1 cellular context compared by ENCODE assay signal in the genomic region with DNA sequence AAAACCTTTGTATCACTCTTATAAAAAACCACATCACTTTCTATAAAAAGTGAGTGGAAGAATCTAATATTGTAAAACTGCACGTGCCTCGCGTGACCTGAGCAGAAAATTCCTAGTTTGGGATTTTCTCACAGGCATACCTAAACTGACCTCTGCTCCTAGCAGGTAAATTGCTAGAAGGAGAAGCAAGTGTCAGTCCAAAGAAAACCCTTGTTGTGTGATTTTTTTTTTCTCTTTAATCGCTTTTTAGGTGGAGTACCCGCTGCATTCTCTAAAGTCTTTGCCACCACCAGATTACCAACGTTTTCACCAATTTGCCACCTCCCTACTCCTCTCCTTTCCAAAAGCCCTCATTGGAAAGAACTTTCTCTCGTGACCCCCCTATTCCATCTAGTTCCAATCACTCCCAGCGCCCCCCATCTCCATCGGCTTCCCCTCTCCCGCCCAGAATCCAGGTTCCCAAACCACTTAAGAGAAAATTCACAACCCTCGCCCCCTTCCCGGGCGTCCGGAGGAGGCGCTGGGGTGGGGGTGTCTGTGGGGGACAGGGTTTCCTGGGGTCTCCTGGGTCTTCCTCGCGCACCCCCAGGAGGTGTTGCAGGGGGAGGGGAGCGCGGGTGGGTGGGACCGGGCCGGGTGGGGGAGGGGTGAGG.
TF ChIP-seq lines count a peak whose summit lies in the region.

No MANE protein-coding gene starts in this region.

TF ChIP-seq in HEK293, 187 proteins besides CTCF, POLR2A, EP300 and RAD21 (continued from another document and continues in another):
- TF ChIP-seq ZNF837 (tag by site-specific recombination; IDR thresholded peaks at IDR 0.05) (no peak), ZNF184 (tag by site-specific recombination; IDR thresholded peaks at IDR 0.05) (no peak), ZNF529 (tag by site-specific recombination; IDR thresholded peaks at IDR 0.05; ENCODE audit: insufficient replicate concordance) (no peak), WT1 (tag by site-specific recombination; IDR thresholded peaks at IDR 0.05) (no peak), ZSCAN23 (tag by site-specific recombination; IDR thresholded peaks at IDR 0.05) (no peak), ZNF654 (tag by site-specific recombination; IDR thresholded peaks at IDR 0.05; ENCODE audit: low read depth) (no peak), ZNF280D (tag by site-specific recombination; IDR thresholded peaks at IDR 0.05) (no peak), ZNF266 (tag by site-specific recombination; IDR thresholded peaks at IDR 0.05; ENCODE audit: low read depth) (no peak), OSR2 (tag by site-specific recombination; IDR thresholded peaks at IDR 0.05) (no peak), MYNN (tag by site-specific recombination; IDR thresholded peaks at IDR 0.05; ENCODE audit: borderline replicate concordance) (no peak), ZNF24 (tag by site-specific recombination; IDR thresholded peaks at IDR 0.05) (no peak), REPIN1 (tag by site-specific recombination; IDR thresholded peaks at IDR 0.05; ENCODE audit: low read depth) (no peak), TRIM28 (IDR thresholded peaks at IDR 0.05; ENCODE audit: borderline replicate concordance, low read length) (no peak), ZNF341 (tag by site-specific recombination; IDR thresholded peaks at IDR 0.05; ENCODE audit: low read depth) (no peak), ZNF514 (tag by site-specific recombination; IDR thresholded peaks at IDR 0.05) (no peak), ZNF596 (tag by site-specific recombination; IDR thresholded peaks at IDR 0.05) (no peak), HOXA7 (CRISPR knock-in tag; IDR thresholded peaks at IDR 0.05; ENCODE audit: borderline replicate concordance) (no peak), HOXD13 (CRISPR knock-in tag; IDR thresholded peaks at IDR 0.05; ENCODE audit: borderline replicate concordance) (no peak), ZNF19 (tag by site-specific recombination; IDR thresholded peaks at IDR 0.05; ENCODE audit: low read depth) (no peak), ZNF521 (tag by site-specific recombination; IDR thresholded peaks at IDR 0.05) (no peak), ZNF404 (tag by site-specific recombination; IDR thresholded peaks at IDR 0.05) (no peak), ZNF175 (tag by site-specific recombination; IDR thresholded peaks at IDR 0.05) (no peak), SP7 (tag by site-specific recombination; IDR thresholded peaks at IDR 0.05) (0 out of 2 replicates have a peak, but pooled peaks have one; percentile 2), ZNF433 (tag by site-specific recombination; IDR thresholded peaks at IDR 0.05; ENCODE audit: low read depth) (no peak), KLF17 (tag by site-specific recombination; IDR thresholded peaks at IDR 0.05) (no peak), ZNF670 (tag by site-specific recombination; IDR thresholded peaks at IDR 0.05; ENCODE audit: low read depth) (no peak), EGR2 (tag by site-specific recombination; IDR thresholded peaks at IDR 0.05; ENCODE audit: low read depth) (no peak), ZNF146 (tag by site-specific recombination; IDR thresholded peaks at IDR 0.05) (no peak), ZNF664 (tag by site-specific recombination; IDR thresholded peaks at IDR 0.05) (no peak), PRDM2 (tag by site-specific recombination; IDR thresholded peaks at IDR 0.05; ENCODE audit: borderline replicate concordance) (no peak)
- TF ChIP-seq, protein P1, sequence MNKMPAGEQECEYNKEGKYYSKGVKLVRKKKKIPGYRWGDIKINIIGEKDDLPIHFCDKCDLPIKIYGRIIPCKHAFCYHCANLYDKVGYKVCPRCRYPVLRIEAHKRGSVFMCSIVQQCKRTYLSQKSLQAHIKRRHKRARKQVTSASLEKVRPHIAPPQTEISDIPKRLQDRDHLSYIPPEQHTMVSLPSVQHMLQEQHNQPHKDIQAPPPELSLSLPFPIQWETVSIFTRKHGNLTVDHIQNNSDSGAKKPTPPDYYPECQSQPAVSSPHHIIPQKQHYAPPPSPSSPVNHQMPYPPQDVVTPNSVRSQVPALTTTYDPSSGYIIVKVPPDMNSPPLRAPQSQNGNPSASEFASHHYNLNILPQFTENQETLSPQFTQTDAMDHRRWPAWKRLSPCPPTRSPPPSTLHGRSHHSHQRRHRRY (tag by site-specific recombination; IDR thresholded peaks at IDR 0.05), result no peak
- TF ChIP-seq, protein P2, sequence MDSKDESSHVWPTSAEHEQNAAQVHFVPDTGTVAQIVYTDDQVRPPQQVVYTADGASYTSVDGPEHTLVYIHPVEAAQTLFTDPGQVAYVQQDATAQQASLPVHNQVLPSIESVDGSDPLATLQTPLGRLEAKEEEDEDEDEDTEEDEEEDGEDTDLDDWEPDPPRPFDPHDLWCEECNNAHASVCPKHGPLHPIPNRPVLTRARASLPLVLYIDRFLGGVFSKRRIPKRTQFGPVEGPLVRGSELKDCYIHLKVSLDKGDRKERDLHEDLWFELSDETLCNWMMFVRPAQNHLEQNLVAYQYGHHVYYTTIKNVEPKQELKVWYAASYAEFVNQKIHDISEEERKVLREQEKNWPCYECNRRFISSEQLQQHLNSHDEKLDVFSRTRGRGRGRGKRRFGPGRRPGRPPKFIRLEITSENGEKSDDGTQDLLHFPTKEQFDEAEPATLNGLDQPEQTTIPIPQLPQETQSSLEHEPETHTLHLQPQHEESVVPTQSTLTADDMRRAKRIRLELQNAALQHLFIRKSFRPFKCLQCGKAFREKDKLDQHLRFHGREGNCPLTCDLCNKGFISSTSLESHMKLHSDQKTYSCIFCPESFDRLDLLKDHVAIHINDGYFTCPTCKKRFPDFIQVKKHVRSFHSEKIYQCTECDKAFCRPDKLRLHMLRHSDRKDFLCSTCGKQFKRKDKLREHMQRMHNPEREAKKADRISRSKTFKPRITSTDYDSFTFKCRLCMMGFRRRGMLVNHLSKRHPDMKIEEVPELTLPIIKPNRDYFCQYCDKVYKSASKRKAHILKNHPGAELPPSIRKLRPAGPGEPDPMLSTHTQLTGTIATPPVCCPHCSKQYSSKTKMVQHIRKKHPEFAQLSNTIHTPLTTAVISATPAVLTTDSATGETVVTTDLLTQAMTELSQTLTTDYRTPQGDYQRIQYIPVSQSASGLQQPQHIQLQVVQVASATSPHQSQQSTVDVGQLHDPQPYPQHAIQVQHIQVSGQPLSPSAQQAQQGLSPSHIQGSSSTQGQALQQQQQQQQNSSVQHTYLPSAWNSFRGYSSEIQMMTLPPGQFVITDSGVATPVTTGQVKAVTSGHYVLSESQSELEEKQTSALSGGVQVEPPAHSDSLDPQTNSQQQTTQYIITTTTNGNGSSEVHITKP (tag by site-specific recombination; IDR thresholded peaks at IDR 0.05), result peak; percentile 97
- TF ChIP-seq, protein P3, sequence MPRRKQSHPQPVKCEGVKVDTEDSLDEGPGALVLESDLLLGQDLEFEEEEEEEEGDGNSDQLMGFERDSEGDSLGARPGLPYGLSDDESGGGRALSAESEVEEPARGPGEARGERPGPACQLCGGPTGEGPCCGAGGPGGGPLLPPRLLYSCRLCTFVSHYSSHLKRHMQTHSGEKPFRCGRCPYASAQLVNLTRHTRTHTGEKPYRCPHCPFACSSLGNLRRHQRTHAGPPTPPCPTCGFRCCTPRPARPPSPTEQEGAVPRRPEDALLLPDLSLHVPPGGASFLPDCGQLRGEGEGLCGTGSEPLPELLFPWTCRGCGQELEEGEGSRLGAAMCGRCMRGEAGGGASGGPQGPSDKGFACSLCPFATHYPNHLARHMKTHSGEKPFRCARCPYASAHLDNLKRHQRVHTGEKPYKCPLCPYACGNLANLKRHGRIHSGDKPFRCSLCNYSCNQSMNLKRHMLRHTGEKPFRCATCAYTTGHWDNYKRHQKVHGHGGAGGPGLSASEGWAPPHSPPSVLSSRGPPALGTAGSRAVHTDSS (tag by site-specific recombination; IDR thresholded peaks at IDR 0.05), result no peak
- TF ChIP-seq, protein P4, sequence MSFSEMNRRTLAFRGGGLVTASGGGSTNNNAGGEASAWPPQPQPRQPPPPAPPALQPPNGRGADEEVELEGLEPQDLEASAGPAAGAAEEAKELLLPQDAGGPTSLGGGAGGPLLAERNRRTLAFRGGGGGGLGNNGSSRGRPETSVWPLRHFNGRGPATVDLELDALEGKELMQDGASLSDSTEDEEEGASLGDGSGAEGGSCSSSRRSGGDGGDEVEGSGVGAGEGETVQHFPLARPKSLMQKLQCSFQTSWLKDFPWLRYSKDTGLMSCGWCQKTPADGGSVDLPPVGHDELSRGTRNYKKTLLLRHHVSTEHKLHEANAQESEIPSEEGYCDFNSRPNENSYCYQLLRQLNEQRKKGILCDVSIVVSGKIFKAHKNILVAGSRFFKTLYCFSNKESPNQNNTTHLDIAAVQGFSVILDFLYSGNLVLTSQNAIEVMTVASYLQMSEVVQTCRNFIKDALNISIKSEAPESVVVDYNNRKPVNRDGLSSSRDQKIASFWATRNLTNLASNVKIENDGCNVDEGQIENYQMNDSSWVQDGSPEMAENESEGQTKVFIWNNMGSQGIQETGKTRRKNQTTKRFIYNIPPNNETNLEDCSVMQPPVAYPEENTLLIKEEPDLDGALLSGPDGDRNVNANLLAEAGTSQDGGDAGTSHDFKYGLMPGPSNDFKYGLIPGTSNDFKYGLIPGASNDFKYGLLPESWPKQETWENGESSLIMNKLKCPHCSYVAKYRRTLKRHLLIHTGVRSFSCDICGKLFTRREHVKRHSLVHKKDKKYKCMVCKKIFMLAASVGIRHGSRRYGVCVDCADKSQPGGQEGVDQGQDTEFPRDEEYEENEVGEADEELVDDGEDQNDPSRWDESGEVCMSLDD (tag by site-specific recombination; IDR thresholded peaks at IDR 0.05), result peak; percentile 45; the same call in 1 of the 2 replicates
- TF ChIP-seq, protein P5, sequence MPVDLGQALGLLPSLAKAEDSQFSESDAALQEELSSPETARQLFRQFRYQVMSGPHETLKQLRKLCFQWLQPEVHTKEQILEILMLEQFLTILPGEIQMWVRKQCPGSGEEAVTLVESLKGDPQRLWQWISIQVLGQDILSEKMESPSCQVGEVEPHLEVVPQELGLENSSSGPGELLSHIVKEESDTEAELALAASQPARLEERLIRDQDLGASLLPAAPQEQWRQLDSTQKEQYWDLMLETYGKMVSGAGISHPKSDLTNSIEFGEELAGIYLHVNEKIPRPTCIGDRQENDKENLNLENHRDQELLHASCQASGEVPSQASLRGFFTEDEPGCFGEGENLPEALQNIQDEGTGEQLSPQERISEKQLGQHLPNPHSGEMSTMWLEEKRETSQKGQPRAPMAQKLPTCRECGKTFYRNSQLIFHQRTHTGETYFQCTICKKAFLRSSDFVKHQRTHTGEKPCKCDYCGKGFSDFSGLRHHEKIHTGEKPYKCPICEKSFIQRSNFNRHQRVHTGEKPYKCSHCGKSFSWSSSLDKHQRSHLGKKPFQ (tag by site-specific recombination; IDR thresholded peaks at IDR 0.05), result no peak
